In the genomic region with DNA sequence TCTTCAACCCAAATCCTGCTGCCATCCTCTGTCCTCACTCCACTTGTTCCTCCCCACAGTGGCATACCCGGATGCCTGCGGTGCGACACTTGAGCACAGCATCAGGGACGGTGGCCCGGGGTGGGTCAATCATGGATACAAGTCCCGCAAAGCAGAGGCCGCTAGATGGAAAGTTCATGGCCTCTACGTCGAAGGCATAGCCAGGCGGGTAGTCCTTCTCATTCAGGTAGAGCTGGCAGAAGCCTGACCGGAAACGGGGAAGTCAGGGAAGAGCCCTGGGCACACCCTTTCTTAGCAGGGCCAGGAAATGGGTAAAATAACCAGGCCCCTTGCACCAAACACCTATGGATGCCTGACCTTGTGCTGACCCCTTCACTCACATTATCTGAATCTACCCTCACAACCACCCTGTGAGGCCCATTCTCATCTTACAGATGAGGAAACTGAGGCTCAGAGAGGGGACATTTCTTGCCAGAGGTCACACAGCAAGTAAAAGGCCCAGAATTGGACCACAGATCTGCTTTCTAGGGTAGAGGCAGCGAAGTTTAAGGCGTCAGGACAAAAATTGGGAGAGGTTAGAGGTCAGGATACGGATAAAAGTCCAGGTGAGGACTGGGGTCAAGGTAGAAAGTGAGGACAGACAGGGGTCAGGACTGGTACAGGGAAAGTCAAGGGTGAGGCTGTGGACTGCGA, we compare ENCODE assay signal across 9 cellular contexts. TPM values are rescaled to one million over a fixed set of nuclear protein-coding genes. Genes with fewer than 3 reads are reported as not detected.
DNase-seq lines count a peak whose midpoint lies in the region; ATAC-seq, FAIRE-seq and TF ChIP-seq lines count a peak whose summit lies in the region.
"Had no signal": no experiment of that assay in that cellular context is flagged by ENCODE, and none has a peak within 500 bp of the region (broad histone marks: within the 10 kb centered on the region; RNA-seq: fewer than 3 reads in every experiment).

No MANE protein-coding gene starts in this region.

- FAIRE-seq in A549 (lab: Jason Lieb, UNC): no peak

- H3K4me1 ChIP-seq in A549 (0 out of 3 replicates have a peak, but pooled peaks cover 6% of the 10 kb centered on the region), foreskin keratinocyte (no peaks in the 10 kb centered on the region)

- no peak for TF ChIP-seq RAD21 in A549 (conservative IDR thresholded peaks at IDR 0.05 in 1 of 2, IDR thresholded peaks at IDR 0.05 in 1 of 2)

- H3K4me2 ChIP-seq in A549: peak overlapping the region; percentile 83

- H3K36me3 Mint-ChIP-seq in CD4-positive, alpha-beta T cell (ENCODE audit: low read depth): no peaks in the 10 kb centered on the region
- H3K36me3 Mint-ChIP-seq in brain: no peaks in the 10 kb centered on the region
- peaks cover 0 to 15% of the 10 kb centered on the region in 2 donors for H3K36me3 Mint-ChIP-seq in naive B cell

- no peak for TF ChIP-seq POLR2A in A549 (IDR thresholded peaks at IDR 0.05; ENCODE audit: low read length)

- 92% methylated on average over 16 of the region's 16 CpGs for WGBS in A549 (ENCODE audit: missing lambda C conversion rate)

- H3K27me3 Mint-ChIP-seq in CD4-positive, alpha-beta T cell: peaks cover 49% of the 10 kb centered on the region
- peaks cover 28% of the 10 kb centered on the region for H3K27me3 Mint-ChIP-seq in brain
- peaks cover 44 to 67% (median 54%) of the 10 kb centered on the region in 3 donors for H3K27me3 Mint-ChIP-seq in naive B cell

- H3K9me3 ChIP-seq in A549: no peaks in the 10 kb centered on the region
- H3K9me3 ChIP-seq in CD4-positive, alpha-beta T cell (ENCODE audit: control insufficient read depth, low read length): no peaks in the 10 kb centered on the region
- H3K9me3 ChIP-seq: left lung, stomach had no signal

- no peak overlapping the region for H3K27ac Mint-ChIP-seq in CD4-positive, alpha-beta T cell
- H3K27ac Mint-ChIP-seq in brain: no peak overlapping the region
- peak overlapping the region in 2 of 6 donors; percentile 39 to 77 for H3K27ac Mint-ChIP-seq in naive B cell

- TF ChIP-seq EP300 in A549 (IDR thresholded peaks at IDR 0.05): no peak

- no peak overlapping the region for H3K27ac ChIP-seq in A549
- H3K27ac ChIP-seq in CD4-positive, alpha-beta T cell (ENCODE audit: low read depth, low read length): no peak overlapping the region
- H3K27ac ChIP-seq in foreskin keratinocyte: no peak overlapping the region
- H3K27ac ChIP-seq: left lung, stomach had no signal

- ATAC-seq in A549: no peak
- no peak for ATAC-seq in CD4-positive, alpha-beta T cell (ENCODE audit: poor library complexity)
- ATAC-seq in naive B cell (ENCODE audit: low read depth in 2 of 2): no peak
- no peak for ATAC-seq in GM18517 (IDR thresholded peaks at IDR 0.05; ENCODE audit: unreplicated experiment)
- ATAC-seq in HG03378 (IDR thresholded peaks at IDR 0.05; ENCODE audit: unreplicated experiment): no peak
- no peak for ATAC-seq in foreskin keratinocyte

- no peak overlapping the region; the same call in 2 of the 3 replicates for H3K4me3 ChIP-seq in A549

- TF ChIP-seq CTCF in A549 (IDR thresholded peaks at IDR 0.05): no peak
- no peak for TF ChIP-seq CTCF in CD4-positive, alpha-beta T cell (IDR thresholded peaks at IDR 0.05)
- no peak for TF ChIP-seq CTCF in brain (conservative IDR thresholded peaks at IDR 0.05)
- no peak for TF ChIP-seq CTCF in foreskin keratinocyte (conservative IDR thresholded peaks at IDR 0.05)

- POLR2A ChIA-PET in A549 (lab: Yijun Ruan, JAX): interaction anchor here (0.6 to 1.8 kb wide), 7 partner anchors 9 to 217 kb away, joined by 3 to 7 read pairs (median 4); a partner anchor contains a TSS
- POLR2A ChIA-PET in CD4-positive, alpha-beta T cell (lab: Charles Lee): no interaction called here

- peak overlapping the region; percentile 40 for H3K4me3 Mint-ChIP-seq in CD4-positive, alpha-beta T cell
- H3K4me3 Mint-ChIP-seq in brain (peak overlapping the region; percentile 89 to 96 (median 91)), naive B cell (peak overlapping the region in 6 of 8 donors; percentile 61 to 83 (median 73))

- peaks cover 15% of the 10 kb centered on the region for H3K4me1 Mint-ChIP-seq in CD4-positive, alpha-beta T cell (ENCODE audit: low read depth)
- H3K4me1 Mint-ChIP-seq in brain: peaks cover 4% of the 10 kb centered on the region
- H3K4me1 Mint-ChIP-seq in naive B cell: peaks cover 15 to 18% (median 18%) of the 10 kb centered on the region in 3 donors

- peaks cover 20% of the 10 kb centered on the region for H3K27me3 ChIP-seq in CD4-positive, alpha-beta T cell (ENCODE audit: control insufficient read depth, insufficient read depth, low read length)
- H3K27me3 ChIP-seq in foreskin keratinocyte: peaks cover 19% of the 10 kb centered on the region

- intact Hi-C loops in CD4-positive, alpha-beta T cell (cut with DNase I, micrococcal nuclease): no loop called here

- DNase-seq in A549 (ENCODE audit: low read depth in 1 of 2, low spot score in 1 of 2): no peak
- no peak for DNase-seq in CD4-positive, alpha-beta T cell
- no peak for DNase-seq in naive B cell
- no peak for DNase-seq in foreskin keratinocyte

- CTCF ChIA-PET in A549 (lab: Yijun Ruan, JAX): interaction anchor here (0.5 to 6.9 kb wide), 41 partner anchors 8 to 513 kb away, joined by 3 to 80 read pairs (median 6); a partner anchor contains a TSS
- CTCF ChIA-PET in CD4-positive, alpha-beta T cell (lab: Charles Lee): no interaction called here

- no peaks in the 10 kb centered on the region for H3K9me3 Mint-ChIP-seq in CD4-positive, alpha-beta T cell
- H3K9me3 Mint-ChIP-seq in brain (peaks cover 0 to 14% (median 0%) of the 10 kb centered on the region in 5 experiments), naive B cell (peaks cover 0 to 9% (median 2%) of the 10 kb centered on the region in 7 donors)

TF ChIP-seq in A549, 52 proteins besides CTCF, POLR2A, EP300 and RAD21:
- TF ChIP-seq BHLHE40 (IDR thresholded peaks at IDR 0.05; ENCODE audit: low read depth, low read length): no peak
- TF ChIP-seq HOXB5 (CRISPR knock-in tag; IDR thresholded peaks at IDR 0.05): no peak
- peak; percentile 5 for TF ChIP-seq ZFP36 (IDR thresholded peaks at IDR 0.05; ENCODE audit: borderline replicate concordance, partially characterized antibody)
TF ChIP-seq in A549: peak in this region for 1.

RNA-seq across cellular contexts. Expression of a gene that starts 6.5 kb away (rescaled TPM):
- polyA plus RNA-seq in A549 (2011; rRNA removed): not detected in 2 replicates
- 0.03 TPM in 1 of 2 replicates, not detected in the other for polyA plus RNA-seq in A549 (2012; cell fraction: cytosol; rRNA removed)
- 0.11 and 0.16 TPM in 2 replicates for polyA plus RNA-seq in A549 (2012; cell fraction: nucleus; rRNA removed)
- 0.05 TPM in 1 of 3 replicates, not detected in the others for polyA plus RNA-seq in A549 (2017; fragmentation: RNase III; extraction: RNeasy Plus Mini Kit Qiagen cat#74134 plus additional on column Dnase treatment)
- not detected in 2 replicates for polyA minus RNA-seq in A549 (2011; rRNA and poly(A)+ RNA removed)
- not detected for total RNA-seq in CD4-positive, alpha-beta T cell
- polyA plus RNA-seq in brain (ENCODE audit: insufficient read depth, low read depth, low replicate concordance): not detected
- polyA plus RNA-seq in naive B cell (ENCODE audit: low read depth in 6 of 6): not detected
- not detected in 2 replicates for total RNA-seq in foreskin keratinocyte
- not detected in 2 replicates for polyA plus RNA-seq in foreskin keratinocyte
- total RNA-seq: left lung had no signal

RNA-seq across cellular contexts. Expression of a gene that starts 11.6 kb away (rescaled TPM):
- polyA plus RNA-seq in A549 (2011; rRNA removed) (335 and 446 TPM in 2 replicates), A549 (2017; fragmentation: RNase III; extraction: RNeasy Plus Mini Kit Qiagen cat#74134 plus additional on column Dnase treatment) (257 to 282 TPM (median 257 TPM) in 3 replicates), brain (ENCODE audit: insufficient read depth, low read depth, low replicate concordance) (89.8 TPM), naive B cell (ENCODE audit: low read depth in 6 of 6) (100 to 1,000 TPM; 153 to 293 (median 162) TPM), foreskin keratinocyte (196 and 202 TPM in 2 replicates)
- 741 and 749 TPM in 2 replicates for polyA plus RNA-seq in A549 (2012; cell fraction: cytosol; rRNA removed)
- polyA plus RNA-seq in A549 (2012; cell fraction: nucleus; rRNA removed): 488 and 490 TPM in 2 replicates
- 346 and 499 TPM in 2 replicates for polyA minus RNA-seq in A549 (2011; rRNA and poly(A)+ RNA removed)
- 10 to 100 TPM; 20.3 to 22.0 TPM for total RNA-seq in CD4-positive, alpha-beta T cell
- 143 and 152 TPM in 2 replicates for total RNA-seq in foreskin keratinocyte

RNA-seq across cellular contexts. Expression of a gene that starts 23.7 kb away (rescaled TPM):
- polyA plus RNA-seq in A549 (2011; rRNA removed): not detected in 2 replicates
- 0.03 TPM in 1 of 2 replicates, not detected in the other for polyA plus RNA-seq in A549 (2012; cell fraction: cytosol; rRNA removed)
- polyA plus RNA-seq in A549 (2012; cell fraction: nucleus; rRNA removed): not detected in 2 replicates
- not detected in 3 replicates for polyA plus RNA-seq in A549 (2017; fragmentation: RNase III; extraction: RNeasy Plus Mini Kit Qiagen cat#74134 plus additional on column Dnase treatment)
- not detected in 2 replicates for polyA minus RNA-seq in A549 (2011; rRNA and poly(A)+ RNA removed)
- not detected for total RNA-seq in CD4-positive, alpha-beta T cell
- not detected for polyA plus RNA-seq in brain (ENCODE audit: insufficient read depth, low read depth, low replicate concordance)
- not detected for polyA plus RNA-seq in naive B cell (ENCODE audit: low read depth in 6 of 6)
- total RNA-seq in foreskin keratinocyte: not detected in 2 replicates
- polyA plus RNA-seq in foreskin keratinocyte: not detected in 2 replicates
- total RNA-seq: left lung, stomach had no signal
- polyA plus RNA-seq: stomach had no signal

RNA-seq across cellular contexts. Expression of a gene that starts 28.9 kb away (rescaled TPM):
- polyA plus RNA-seq in A549 (2011; rRNA removed): 0.28 TPM in 2 replicates
- polyA plus RNA-seq in A549 (2012; cell fraction: cytosol; rRNA removed): 0.21 and 0.57 TPM in 2 replicates
- 0.18 and 0.44 TPM in 2 replicates for polyA plus RNA-seq in A549 (2012; cell fraction: nucleus; rRNA removed)
- 0.67 to 1.1 TPM (median 0.89 TPM) in 3 replicates for polyA plus RNA-seq in A549 (2017; fragmentation: RNase III; extraction: RNeasy Plus Mini Kit Qiagen cat#74134 plus additional on column Dnase treatment)
- polyA minus RNA-seq in A549 (2011; rRNA and poly(A)+ RNA removed): 0.25 and 0.39 TPM in 2 replicates
- not detected for total RNA-seq in CD4-positive, alpha-beta T cell
- polyA plus RNA-seq in brain (ENCODE audit: insufficient read depth, low read depth, low replicate concordance): not detected
- not detected for polyA plus RNA-seq in naive B cell (ENCODE audit: low read depth in 6 of 6)
- 4.8 and 5.7 TPM in 2 replicates for total RNA-seq in foreskin keratinocyte
- 3.4 and 6.4 TPM in 2 replicates for polyA plus RNA-seq in foreskin keratinocyte
- total RNA-seq: stomach had no signal

RNA-seq across cellular contexts. Expression of a gene that starts 29.0 kb away (rescaled TPM):
- polyA plus RNA-seq in A549 (2011; rRNA removed) (not detected in 2 replicates), A549 (2017; fragmentation: RNase III; extraction: RNeasy Plus Mini Kit Qiagen cat#74134 plus additional on column Dnase treatment) (not detected in 3 replicates), brain (ENCODE audit: insufficient read depth, low read depth, low replicate concordance) (not detected), naive B cell (ENCODE audit: low read depth in 6 of 6) (not detected), foreskin keratinocyte (not detected in 2 replicates)
- not detected in 2 replicates for polyA plus RNA-seq in A549 (2012; cell fraction: cytosol; rRNA removed)
- not detected in 2 replicates for polyA plus RNA-seq in A549 (2012; cell fraction: nucleus; rRNA removed)
- not detected in 2 replicates for polyA minus RNA-seq in A549 (2011; rRNA and poly(A)+ RNA removed)
- total RNA-seq in CD4-positive, alpha-beta T cell: not detected
- total RNA-seq in foreskin keratinocyte: not detected in 2 replicates
- total RNA-seq: left lung, stomach had no signal
- polyA plus RNA-seq: stomach had no signal

Comparison
In these comparisons a context has a peak if more than half of its experiments do, and no peak if none do; other contexts are left out.
1. H3K4me3 Mint-ChIP-seq: peak in every context shown above with its lines; median percentile 91 in brain; 73 in naive B cell; 40 in CD4-positive, alpha-beta T cell.